8 cellular contexts compared by ENCODE assay signal in genomic region chr6:158026054-158026900, GRCh38. TPM values are rescaled to one million over a fixed set of nuclear protein-coding genes. Genes with fewer than 3 reads are reported as not detected.
DNase-seq lines count a peak whose midpoint lies in the region; ATAC-seq lines count a peak whose summit lies in the region.

No MANE protein-coding gene starts in this region.

- H3K4me3 ChIP-seq in H7 (ENCODE audit: insufficient read depth, low read depth, low read length) = no peak overlapping the region
- no peak overlapping the region for H3K4me3 ChIP-seq in MG63
- no peak overlapping the region for H3K4me3 ChIP-seq in right cardiac atrium (ENCODE audit: low read length)

- DNase-seq in GM04504 (ENCODE audit: low read depth) = peak; percentile 96
- peak; percentile 88 for DNase-seq in H7
- peak; percentile 97 for DNase-seq in MG63
- DNase-seq in T follicular helper cell (ENCODE audit: low read depth) = peak; percentile 60
- DNase-seq in right cardiac atrium = peak; percentile 91 to 93 (median 92)
- DNase-seq in smooth muscle cell of the brain vasculature (ENCODE audit: low read depth, low spot score) = peak; percentile 96
- no peak for DNase-seq in NCI-H526 treated with DMSO at 0.1 percent for 48 hours (lab: John Stamatoyannopoulos, UW)

- H3K36me3 ChIP-seq in H7 (replicated peaks; ENCODE audit: control insufficient read depth, insufficient read depth, low read length) (no peaks in the 10 kb centered on the region), MG63 (peaks cover 46% of the 10 kb centered on the region)

- H3K9me3 ChIP-seq in MG63 = no peaks in the 10 kb centered on the region
- no peaks in the 10 kb centered on the region for H3K9me3 ChIP-seq in right cardiac atrium (ENCODE audit: control insufficient read depth, low read length)

- ATAC-seq in right cardiac atrium = peak; percentile 82 to 91

- peak overlapping the region; percentile 54 for H3K27ac ChIP-seq in adipose tissue (ENCODE audit: low read depth, low read length)
- H3K27ac ChIP-seq in right cardiac atrium (ENCODE audit: low read length) = peak overlapping the region; percentile 58

- WGBS in adipose tissue, 3 donors = 13 to 55% (median 14%) methylated on average over 21 of the region's 21 CpGs
- 20% methylated on average over 21 of the region's 21 CpGs for WGBS in right cardiac atrium

- H3K27me3 ChIP-seq in H7 (ENCODE audit: control insufficient read depth, insufficient read depth, low read length) = no peaks in the 10 kb centered on the region
- H3K27me3 ChIP-seq in MG63 = no peaks in the 10 kb centered on the region
- H3K27me3 ChIP-seq in right cardiac atrium (ENCODE audit: control insufficient read depth, insufficient read depth) = no peaks in the 10 kb centered on the region

- peaks cover 24% of the 10 kb centered on the region for H3K4me1 ChIP-seq in right cardiac atrium (ENCODE audit: control insufficient read depth, insufficient read depth, low read length)

- intact Hi-C loops in right cardiac atrium (cut with DNase I) = no loop called here

RNA-seq across cellular contexts. Expression of gene SYNJ2, which starts 44.6 kb away (rescaled TPM):
- 10.7 and 15.0 TPM in 2 replicates for total RNA-seq in H7 (2014; rRNA removed; shearing (Covaris generic))
- total RNA-seq in MG63 (2014; rRNA removed; shearing (Covaris generic); ENCODE audit: low replicate concordance) = 21.8 and 35.5 TPM in 2 replicates
- 1 to 10 TPM; 2.6 to 6.0 (median 3.8) TPM for polyA plus RNA-seq in adipose tissue
- total RNA-seq in right cardiac atrium = 10 to 100 TPM; 13.4 to 26.3 (median 20.4) TPM
- 9.5 TPM for polyA plus RNA-seq in right cardiac atrium
